In genomic region chr7:133053321-133053891, GRCh38 we compare ENCODE assay signal across 8 cellular contexts. TPM values are rescaled to one million over a fixed set of nuclear protein-coding genes. Genes with fewer than 3 reads are reported as not detected.
DNase-seq lines count a peak whose midpoint lies in the region; ATAC-seq and TF ChIP-seq lines count a peak whose summit lies in the region.

No MANE protein-coding gene starts in this region.

- peak; percentile 97 for DNase-seq in EH (ENCODE audit: low read depth)
- DNase-seq in mammary epithelial cell = peak; percentile 94
- peak; percentile 94 for DNase-seq in non-pigmented ciliary epithelial cell (ENCODE audit: low read depth)
- DNase-seq in GDM1 (lab: John Stamatoyannopoulos, UW) = no peak
- no peak for DNase-seq in NCI-H526 (lab: John Stamatoyannopoulos, UW)
- DNase-seq in MM.1S = no peak

- H3K79me2 ChIP-seq in mammary epithelial cell (ENCODE audit: insufficient read depth, low read length) (peaks cover 74% of the 10 kb centered on the region), MM.1S (ENCODE audit: low read length) (peaks cover 91% of the 10 kb centered on the region)

- H3K9ac ChIP-seq in mammary epithelial cell (ENCODE audit: insufficient read depth, low read length) (no peak overlapping the region), MM.1S (ENCODE audit: low read length) (no peak overlapping the region)

- TF ChIP-seq CTCF in mammary epithelial cell (conservative IDR thresholded peaks at IDR 0.05 in 1 of 2, IDR thresholded peaks at IDR 0.05 in 1 of 2; ENCODE audit: extremely low read depth in 1 of 2, insufficient read depth in 1 of 2, low read depth in 1 of 2, low read length in 2 of 2) (no peak), MM.1S (IDR thresholded peaks at IDR 0.05; ENCODE audit: low read length) (no peak)

- no TSS peak for BruUV-seq in mammary epithelial cell (replicated peaks; lab: Mats Ljungman, UMichigan)

- intact Hi-C loops in mammary epithelial cell (cut with micrococcal nuclease) = loop anchor here (5.0 to 10.0 kb wide), 2 partner anchors 379 to 801 kb away; no protein-coding TSS in a partner anchor

- peak overlapping the region; percentile 65 for H3K27ac ChIP-seq in mammary epithelial cell (ENCODE audit: insufficient read depth, low read depth, low read length)
- H3K27ac ChIP-seq in MM.1S (ENCODE audit: low read length) = no peak overlapping the region

- CTCF ChIA-PET in mammary epithelial cell (lab: Charles Lee; ENCODE audit: low non-redundant PET) = no interaction called here

- H3K9me3 ChIP-seq in mammary epithelial cell (replicated peaks; ENCODE audit: insufficient read depth, low read length) (no peaks in the 10 kb centered on the region), MM.1S (replicated peaks; ENCODE audit: insufficient read depth, low read length) (no peaks in the 10 kb centered on the region)

- H3K4me1 ChIP-seq in mammary epithelial cell (ENCODE audit: insufficient read depth, low read length) = peaks cover 35% of the 10 kb centered on the region
- 0 out of 2 replicates have a peak, but pooled peaks cover 3% of the 10 kb centered on the region for H3K4me1 ChIP-seq in MM.1S (ENCODE audit: low read length)

- in situ Hi-C loops in mammary epithelial cell (cut with MboI; ENCODE audit: low sequenced_read_pairs in 2 of 2) = no loop called here

- H3K36me3 ChIP-seq in mammary epithelial cell (ENCODE audit: insufficient read depth, low read length) = no peaks in the 10 kb centered on the region
- no peaks in the 10 kb centered on the region for H3K36me3 ChIP-seq in MM.1S (replicated peaks; ENCODE audit: insufficient read depth, low read length)

- WGBS in mammary epithelial cell (ENCODE audit: low coverage, missing lambda C conversion rate) = 13% methylated on average over 4 of the region's 4 CpGs

- dilution Hi-C loops in mammary epithelial cell (cut with HindIII; ENCODE audit: low sequenced_read_pairs) = no loop called here

- H2AFZ ChIP-seq in mammary epithelial cell (ENCODE audit: low read depth, low read length) (no peak overlapping the region), MM.1S (ENCODE audit: low read length) (no peak overlapping the region)

- no peaks in the 10 kb centered on the region for H3F3A ChIP-seq in MM.1S (ENCODE audit: insufficient read depth, low read length)

- H3K9me2 ChIP-seq in MM.1S (replicated peaks; ENCODE audit: insufficient read depth, low read length) = no peaks in the 10 kb centered on the region

- H3K27me3 ChIP-seq in mammary epithelial cell (ENCODE audit: insufficient read depth, low read length) (no peaks in the 10 kb centered on the region), MM.1S (replicated peaks; ENCODE audit: insufficient read depth, low read length) (no peaks in the 10 kb centered on the region)

- H3K4me3 ChIP-seq in mammary epithelial cell (replicated peaks in 1 of 3; ENCODE audit: insufficient read depth in 1 of 3, low read depth in 2 of 3, low read length in 3 of 3) (no peak overlapping the region), MM.1S (ENCODE audit: low read length) (no peak overlapping the region)

- H4K20me1 ChIP-seq in mammary epithelial cell (ENCODE audit: insufficient read depth, low read length) = peaks cover 3% of the 10 kb centered on the region
- H4K20me1 ChIP-seq in MM.1S (ENCODE audit: insufficient read depth, low read length) = peaks cover 13% of the 10 kb centered on the region; the same call in 1 of the 2 replicates

- peak; percentile 48 for ATAC-seq in HG03095 (IDR thresholded peaks at IDR 0.05; ENCODE audit: unreplicated experiment)
- ATAC-seq in HG03135 (IDR thresholded peaks at IDR 0.05; ENCODE audit: unreplicated experiment) = no peak

- H3K4me2 ChIP-seq in mammary epithelial cell (ENCODE audit: insufficient read depth, low read depth, low read length) = peak overlapping the region; percentile 47
- H3K4me2 ChIP-seq in MM.1S (ENCODE audit: low read depth, low read length) = no peak overlapping the region

RNA-seq across cellular contexts. Expression of gene CHCHD3, which starts 28.5 kb away (rescaled TPM):
- total RNA-seq in mammary epithelial cell = 10 to 100 TPM; 51.2 to 63.2 TPM
- polyA plus RNA-seq in mammary epithelial cell = 58.9 TPM
- 20.2 TPM for polyA minus RNA-seq in mammary epithelial cell

Comparison
In these comparisons a context has a peak if more than half of its experiments do, and no peak if none do; other contexts are left out.
1. DNase-seq: peak in EH (single experiment), mammary epithelial cell (single experiment) and non-pigmented ciliary epithelial cell (single experiment); none in GDM1 (single experiment), NCI-H526 (0 of 2) and MM.1S (single experiment).